ENCODE assay signal across 11 cellular contexts in genomic region chr17:1590747-1591473, GRCh38. TPM values are rescaled to one million over a fixed set of nuclear protein-coding genes. Genes with fewer than 3 reads are reported as not detected.
A peak's percentile ranks its signal among the peaks of the same experiment; 100 is the strongest.
DNase-seq lines count a peak whose midpoint lies in the region; TF ChIP-seq lines count a peak whose summit lies in the region.
"Had no signal": no experiment of that assay in that cellular context is flagged by ENCODE, and none has a peak within 500 bp of the region (broad histone marks: within the 10 kb centered on the region; RNA-seq: fewer than 3 reads in every experiment).

No MANE protein-coding gene starts in this region.

- H3K14ac ChIP-seq in H9 (ENCODE audit: insufficient read depth, low read length): no peak overlapping the region; the same call in 1 of the 2 replicates

- H3K23me2 ChIP-seq in H9 (ENCODE audit: insufficient read length, low read depth, low read length, poor library complexity, severe bottlenecking): no peaks in the 10 kb centered on the region

- H3K27ac Mint-ChIP-seq in H9: peak overlapping the region in 1 of 3 experiments; percentile 82; a peak in 1 of 7 replicates
- H3K27ac Mint-ChIP-seq in activated T-helper 2 cell treated with anti-CD3 and anti-CD28 coated beads, Interferon-gamma antibody, Interleukin-2, Interleukin-4, amounts not matched to agents 10 μg/mL and 5 μg/mL and 100 μg/mL, durations not matched to agents 14 hours and 24 hours and 36 hours: no peak overlapping the region
- H3K27ac Mint-ChIP-seq in activated T-helper 1 cell treated with anti-CD3 and anti-CD28 coated beads, Interleukin-12 subunit alpha, Interleukin-12 subunit beta, Interleukin-2, Interleukin-4 antibody, amounts not matched to agents 30 ng/mL and 10 ng/mL and 1 ng/mL, durations not matched to agents 14 hours and 24 hours and 36 hours: no peak overlapping the region
- H3K27ac Mint-ChIP-seq: CD4-positive, alpha-beta T cell; T-helper 2 cell treated with Interferon-gamma antibody and Interleukin-4, amounts not matched to agents 5 μg/mL and 100 μg/mL, for 36 hours had no signal

- no peak overlapping the region for H3K23ac ChIP-seq in H9 (ENCODE audit: insufficient read length, low read depth, low read length)

- H3K27ac ChIP-seq in H9 (ENCODE audit: insufficient read length, low read depth, low read length) (no peak overlapping the region), duodenal mucosa (ENCODE audit: low read depth, low read length) (peak overlapping the region; percentile 20), skeletal muscle tissue (ENCODE audit: low read depth, low read length) (peak overlapping the region; percentile 96)

- no peak overlapping the region for H3K4me2 ChIP-seq in H9 (ENCODE audit: insufficient read depth, insufficient read length, low read length)

- H3K9me3 Mint-ChIP-seq in H9: no peaks in the 10 kb centered on the region
- H3K9me3 Mint-ChIP-seq in activated T-helper 2 cell treated with anti-CD3 and anti-CD28 coated beads, Interferon-gamma antibody, Interleukin-2, Interleukin-4, amounts not matched to agents 10 μg/mL and 5 μg/mL and 100 μg/mL, durations not matched to agents 14 hours and 24 hours and 36 hours: no peaks in the 10 kb centered on the region
- H3K9me3 Mint-ChIP-seq in activated T-helper 1 cell treated with anti-CD3 and anti-CD28 coated beads, Interleukin-12 subunit alpha, Interleukin-12 subunit beta, Interleukin-2, Interleukin-4 antibody, amounts not matched to agents 30 ng/mL and 10 ng/mL and 1 ng/mL, durations not matched to agents 14 hours and 24 hours and 36 hours: no peaks in the 10 kb centered on the region
- H3K9me3 Mint-ChIP-seq: CD4-positive, alpha-beta T cell; T-helper 2 cell treated with Interferon-gamma antibody and Interleukin-4, amounts not matched to agents 5 μg/mL and 100 μg/mL, for 36 hours had no signal

- DNase-seq in H9 (no peak), DMS53 treated with DMSO at 0.1 percent for 48 hours (lab: John Stamatoyannopoulos, UW; ENCODE audit: unreplicated experiment) (no peak)
- no peak for DNase-seq in activated T-helper 2 cell treated with anti-CD3 and anti-CD28 coated beads, Interferon-gamma antibody, Interleukin-2, Interleukin-4, amounts not matched to agents 10 μg/mL and 5 μg/mL and 100 μg/mL, durations not matched to agents 14 hours and 24 hours and 36 hours (ENCODE audit: low spot score)
- no peak for DNase-seq in activated T-helper 1 cell treated with anti-CD3 and anti-CD28 coated beads, Interleukin-12 subunit alpha, Interleukin-12 subunit beta, Interleukin-2, Interleukin-4 antibody, amounts not matched to agents 30 ng/mL and 10 ng/mL and 1 ng/mL, durations not matched to agents 14 hours and 24 hours and 36 hours (ENCODE audit: low spot score)
- DNase-seq: CD4-positive, alpha-beta T cell; NCI-H1105 treated with DMSO at 0.1 percent for 48 hours had no signal

- H3K56ac ChIP-seq in H9 (ENCODE audit: insufficient read length, low read depth, low read length): no peak overlapping the region

- no peak overlapping the region for H2BK5ac ChIP-seq in H9 (ENCODE audit: insufficient read length, low read length)

- H2BK15ac ChIP-seq in H9 (ENCODE audit: low read depth, low read length): no peak overlapping the region

- no peak overlapping the region for H2AK5ac ChIP-seq in H9 (ENCODE audit: insufficient read length, low read length)

- no peak overlapping the region for H3T11ph ChIP-seq in H9 (ENCODE audit: low read length)

- no peak overlapping the region for H2BK20ac ChIP-seq in H9 (ENCODE audit: low read depth, low read length, poor library complexity, severe bottlenecking)

- TF ChIP-seq CTCF in H9 (conservative IDR thresholded peaks at IDR 0.05): no peak

- H3K36me3 Mint-ChIP-seq in H9 (ENCODE audit: insufficient read depth in 1 of 3, low read depth in 3 of 3): peaks cover 0 to 3% (median 2%) of the 10 kb centered on the region in 3 experiments; a peak in 4 of 7 replicates
- H3K36me3 Mint-ChIP-seq in activated T-helper 2 cell treated with anti-CD3 and anti-CD28 coated beads, Interferon-gamma antibody, Interleukin-2, Interleukin-4, amounts not matched to agents 10 μg/mL and 5 μg/mL and 100 μg/mL, durations not matched to agents 14 hours and 24 hours and 36 hours (ENCODE audit: low read depth): no peaks in the 10 kb centered on the region
- H3K36me3 Mint-ChIP-seq in activated T-helper 1 cell treated with anti-CD3 and anti-CD28 coated beads, Interleukin-12 subunit alpha, Interleukin-12 subunit beta, Interleukin-2, Interleukin-4 antibody, amounts not matched to agents 30 ng/mL and 10 ng/mL and 1 ng/mL, durations not matched to agents 14 hours and 24 hours and 36 hours (ENCODE audit: low read depth): no peaks in the 10 kb centered on the region

- H3K4me3 ChIP-seq in duodenal mucosa (ENCODE audit: low read depth in 1 of 2, low read length in 2 of 2): no peak overlapping the region
- peak overlapping the region in 2 of 3 donors; percentile 57 to 60 for H3K4me3 ChIP-seq in skeletal muscle tissue (ENCODE audit: low read length in 3 of 3)
- H3K4me3 ChIP-seq: prostate gland had no signal

- H3K36me3 ChIP-seq in duodenal mucosa (ENCODE audit: control insufficient read depth in 1 of 2, insufficient read depth in 2 of 2, low read length in 2 of 2) (peaks cover 4 to 6% of the 10 kb centered on the region in 2 donors), skeletal muscle tissue (ENCODE audit: control insufficient read depth in 3 of 3, insufficient read depth in 3 of 3, low read length in 3 of 3) (peaks cover under 1 to 2% (median 2%) of the 10 kb centered on the region in 3 donors)
- H3K36me3 ChIP-seq: brain microvascular endothelial cell, prostate gland had no signal

- no peak overlapping the region for H3K4ac ChIP-seq in H9 (ENCODE audit: low read depth, low read length)

- H4K8ac ChIP-seq in H9 (replicated peaks; ENCODE audit: insufficient read length, low read depth, low read length): no peak overlapping the region

- no peaks in the 10 kb centered on the region for H3K79me1 ChIP-seq in H9 (ENCODE audit: insufficient read depth, low read depth, low read length, poor library complexity, severe bottlenecking)

- H3K9me3 ChIP-seq in H9 (ENCODE audit: control insufficient read depth, low read depth, low read length) (no peaks in the 10 kb centered on the region), duodenal mucosa (ENCODE audit: control insufficient read depth in 1 of 2, low read length in 2 of 2) (no peaks in the 10 kb centered on the region), skeletal muscle tissue (ENCODE audit: control insufficient read depth in 3 of 3, low read length in 3 of 3) (no peaks in the 10 kb centered on the region)
- H3K9me3 ChIP-seq: prostate gland had no signal

- intact Hi-C loops in activated T-helper 2 cell treated with anti-CD3 and anti-CD28 coated beads, Interferon-gamma antibody, Interleukin-2, Interleukin-4, amounts not matched to agents 10 μg/mL and 5 μg/mL and 100 μg/mL, durations not matched to agents 14 hours and 24 hours and 36 hours (cut with micrococcal nuclease): no loop called here
- intact Hi-C loops in activated T-helper 1 cell treated with anti-CD3 and anti-CD28 coated beads, Interleukin-12 subunit alpha, Interleukin-12 subunit beta, Interleukin-2, Interleukin-4 antibody, amounts not matched to agents 30 ng/mL and 10 ng/mL and 1 ng/mL, durations not matched to agents 14 hours and 24 hours and 36 hours (cut with micrococcal nuclease): no loop called here

- WGBS in H9 (ENCODE audit: extremely low coverage, insufficient read length, low lambda C conversion rate): no CpG with 5 or more reads among the region's 38 CpGs

- H3K18ac ChIP-seq in H9 (ENCODE audit: insufficient read length, low read depth, low read length): peak overlapping the region; percentile 49

- no peaks in the 10 kb centered on the region for H4K20me1 ChIP-seq in H9 (ENCODE audit: control insufficient read depth, insufficient read depth, insufficient read length)

- no peaks in the 10 kb centered on the region; the same call in 1 of the 2 replicates for H3K27me3 Mint-ChIP-seq in H9 (ENCODE audit: low read depth)
- H3K27me3 Mint-ChIP-seq in activated T-helper 2 cell treated with anti-CD3 and anti-CD28 coated beads, Interferon-gamma antibody, Interleukin-2, Interleukin-4, amounts not matched to agents 10 μg/mL and 5 μg/mL and 100 μg/mL, durations not matched to agents 14 hours and 24 hours and 36 hours (ENCODE audit: low read depth): peaks cover 2% of the 10 kb centered on the region
- peaks cover 7% of the 10 kb centered on the region for H3K27me3 Mint-ChIP-seq in activated T-helper 1 cell treated with anti-CD3 and anti-CD28 coated beads, Interleukin-12 subunit alpha, Interleukin-12 subunit beta, Interleukin-2, Interleukin-4 antibody, amounts not matched to agents 30 ng/mL and 10 ng/mL and 1 ng/mL, durations not matched to agents 14 hours and 24 hours and 36 hours (ENCODE audit: insufficient read depth)
- H3K27me3 Mint-ChIP-seq: CD4-positive, alpha-beta T cell had no signal

- H3K4me3 Mint-ChIP-seq in H9: no peak overlapping the region
- H3K4me3 Mint-ChIP-seq in activated T-helper 2 cell treated with anti-CD3 and anti-CD28 coated beads, Interferon-gamma antibody, Interleukin-2, Interleukin-4, amounts not matched to agents 10 μg/mL and 5 μg/mL and 100 μg/mL, durations not matched to agents 14 hours and 24 hours and 36 hours (ENCODE audit: low read depth): no peak overlapping the region
- H3K4me3 Mint-ChIP-seq in activated T-helper 1 cell treated with anti-CD3 and anti-CD28 coated beads, Interleukin-12 subunit alpha, Interleukin-12 subunit beta, Interleukin-2, Interleukin-4 antibody, amounts not matched to agents 30 ng/mL and 10 ng/mL and 1 ng/mL, durations not matched to agents 14 hours and 24 hours and 36 hours: no peak overlapping the region
- H3K4me3 Mint-ChIP-seq: CD4-positive, alpha-beta T cell; T-helper 2 cell treated with Interferon-gamma antibody and Interleukin-4, amounts not matched to agents 5 μg/mL and 100 μg/mL, for 36 hours had no signal

- no peak overlapping the region for H4K5ac ChIP-seq in H9 (ENCODE audit: insufficient read length, low read depth, low read length)

- H2AFZ ChIP-seq in H9 (ENCODE audit: low read length): no peak overlapping the region

- no peak overlapping the region for H2BK12ac ChIP-seq in H9 (ENCODE audit: insufficient read length, low read depth, low read length)

- H2BK120ac ChIP-seq in H9 (ENCODE audit: low read depth, low read length, poor library complexity, severe bottlenecking): no peak overlapping the region

- H3K4me1 Mint-ChIP-seq in H9: peaks cover 15 to 21% of the 10 kb centered on the region in 2 experiments
- H3K4me1 Mint-ChIP-seq in activated T-helper 2 cell treated with anti-CD3 and anti-CD28 coated beads, Interferon-gamma antibody, Interleukin-2, Interleukin-4, amounts not matched to agents 10 μg/mL and 5 μg/mL and 100 μg/mL, durations not matched to agents 14 hours and 24 hours and 36 hours (ENCODE audit: low read depth): peaks cover 2% of the 10 kb centered on the region
- H3K4me1 Mint-ChIP-seq in activated T-helper 1 cell treated with anti-CD3 and anti-CD28 coated beads, Interleukin-12 subunit alpha, Interleukin-12 subunit beta, Interleukin-2, Interleukin-4 antibody, amounts not matched to agents 30 ng/mL and 10 ng/mL and 1 ng/mL, durations not matched to agents 14 hours and 24 hours and 36 hours (ENCODE audit: low read depth): no peaks in the 10 kb centered on the region

- no peaks in the 10 kb centered on the region for H3K79me2 ChIP-seq in H9 (ENCODE audit: insufficient read depth, low read length)

- no peaks in the 10 kb centered on the region for H3K27me3 ChIP-seq in H9 (ENCODE audit: insufficient read depth, low read length)
- no peaks in the 10 kb centered on the region for H3K27me3 ChIP-seq in duodenal mucosa (ENCODE audit: control insufficient read depth in 1 of 2, insufficient read depth in 2 of 2, low read length in 2 of 2)
- no peaks in the 10 kb centered on the region for H3K27me3 ChIP-seq in skeletal muscle tissue (ENCODE audit: control insufficient read depth in 3 of 3, insufficient read depth in 3 of 3, low read length in 3 of 3)
- H3K27me3 ChIP-seq: brain microvascular endothelial cell had no signal

- H3K4me1 ChIP-seq in H9 (ENCODE audit: insufficient read depth, low read length) (no peaks in the 10 kb centered on the region), duodenal mucosa (ENCODE audit: control insufficient read depth in 1 of 2, insufficient read depth in 2 of 2, low read length in 2 of 2) (peaks cover 36 to 49% of the 10 kb centered on the region in 2 donors), skeletal muscle tissue (ENCODE audit: control insufficient read depth in 3 of 3, insufficient read depth in 3 of 3, low read length in 3 of 3) (peaks cover 60 to 78% (median 64%) of the 10 kb centered on the region in 3 donors)
- H3K4me1 ChIP-seq: prostate gland had no signal

- H3K9ac ChIP-seq in H9 (ENCODE audit: extremely low read depth, insufficient read length, low read length) (no peak overlapping the region), duodenal mucosa (ENCODE audit: low read depth in 1 of 2, low read length in 2 of 2) (peak overlapping the region in 1 of 2 donors; percentile 32), skeletal muscle tissue (ENCODE audit: low read depth in 1 of 3, low read length in 3 of 3) (peak overlapping the region; percentile 33 to 81 (median 64))

- H4K91ac ChIP-seq in H9 (ENCODE audit: insufficient read length, low read depth, low read length): no peak overlapping the region

RNA-seq across cellular contexts. Expression of gene PITPNA, which starts 28.3 kb away (rescaled TPM):
- total RNA-seq in H9 (2021) (68.9 and 74.2 TPM in 2 replicates), skeletal muscle tissue (11.0 TPM)
- 70.8 and 71.6 TPM in 2 replicates for total RNA-seq in activated T-helper 2 cell treated with anti-CD3 and anti-CD28 coated beads, Interferon-gamma antibody, Interleukin-2, Interleukin-4, amounts not matched to agents 10 μg/mL and 5 μg/mL and 100 μg/mL, durations not matched to agents 14 hours and 24 hours and 36 hours
- 72.7 and 74.2 TPM in 2 replicates for total RNA-seq in activated T-helper 1 cell treated with anti-CD3 and anti-CD28 coated beads, Interleukin-12 subunit alpha, Interleukin-12 subunit beta, Interleukin-2, Interleukin-4 antibody, amounts not matched to agents 30 ng/mL and 10 ng/mL and 1 ng/mL, durations not matched to agents 14 hours and 24 hours and 36 hours

RNA-seq across cellular contexts. Expression of gene SLC43A2, which starts 37.7 kb away (rescaled TPM):
- total RNA-seq in H9 (2021) (11.8 and 12.9 TPM in 2 replicates), skeletal muscle tissue (4.7 TPM)
- total RNA-seq in activated T-helper 2 cell treated with anti-CD3 and anti-CD28 coated beads, Interferon-gamma antibody, Interleukin-2, Interleukin-4, amounts not matched to agents 10 μg/mL and 5 μg/mL and 100 μg/mL, durations not matched to agents 14 hours and 24 hours and 36 hours: 2.3 and 2.4 TPM in 2 replicates
- 1.7 and 2.5 TPM in 2 replicates for total RNA-seq in activated T-helper 1 cell treated with anti-CD3 and anti-CD28 coated beads, Interleukin-12 subunit alpha, Interleukin-12 subunit beta, Interleukin-2, Interleukin-4 antibody, amounts not matched to agents 30 ng/mL and 10 ng/mL and 1 ng/mL, durations not matched to agents 14 hours and 24 hours and 36 hours

RNA-seq across cellular contexts. Expression of gene SCARF1, which starts 54.6 kb away (rescaled TPM):
- total RNA-seq in H9 (2021): 2.1 and 2.4 TPM in 2 replicates
- total RNA-seq in skeletal muscle tissue: 5.7 TPM
- 3.3 and 3.4 TPM in 2 replicates for total RNA-seq in activated T-helper 2 cell treated with anti-CD3 and anti-CD28 coated beads, Interferon-gamma antibody, Interleukin-2, Interleukin-4, amounts not matched to agents 10 μg/mL and 5 μg/mL and 100 μg/mL, durations not matched to agents 14 hours and 24 hours and 36 hours
- 7.3 and 9.3 TPM in 2 replicates for total RNA-seq in activated T-helper 1 cell treated with anti-CD3 and anti-CD28 coated beads, Interleukin-12 subunit alpha, Interleukin-12 subunit beta, Interleukin-2, Interleukin-4 antibody, amounts not matched to agents 30 ng/mL and 10 ng/mL and 1 ng/mL, durations not matched to agents 14 hours and 24 hours and 36 hours

RNA-seq across cellular contexts. Expression of gene RILP, which starts 58.8 kb away (rescaled TPM):
- total RNA-seq in H9 (2021) (5.4 and 6.0 TPM in 2 replicates), skeletal muscle tissue (9.9 TPM)
- total RNA-seq in activated T-helper 2 cell treated with anti-CD3 and anti-CD28 coated beads, Interferon-gamma antibody, Interleukin-2, Interleukin-4, amounts not matched to agents 10 μg/mL and 5 μg/mL and 100 μg/mL, durations not matched to agents 14 hours and 24 hours and 36 hours: 8.2 and 8.9 TPM in 2 replicates
- total RNA-seq in activated T-helper 1 cell treated with anti-CD3 and anti-CD28 coated beads, Interleukin-12 subunit alpha, Interleukin-12 subunit beta, Interleukin-2, Interleukin-4 antibody, amounts not matched to agents 30 ng/mL and 10 ng/mL and 1 ng/mL, durations not matched to agents 14 hours and 24 hours and 36 hours: 6.8 and 7.4 TPM in 2 replicates

Comparison
In these comparisons a context has a peak if more than half of its experiments do, and no peak if none do; other contexts are left out.
1. H3K4me3 ChIP-seq: peak in skeletal muscle tissue (2 of 3); none in duodenal mucosa (0 of 2).